ENCODE assay signal across 1 cellular context in genomic region chr18:3863006-3863405, GRCh38.
TF ChIP-seq lines count a peak whose summit lies in the region.

No MANE protein-coding gene starts in this region.

TF ChIP-seq in K562, 482 proteins besides CTCF, POLR2A, EP300 and RAD21 (continued from another document):
- TF ChIP-seq ZFP91 (CRISPR knock-in tag; IDR thresholded peaks at IDR 0.05) (no peak), ZNF398 (CRISPR knock-in tag; IDR thresholded peaks at IDR 0.05) (no peak), U2AF2 (optimal IDR thresholded peaks at IDR 0.05; ENCODE audit: low read depth, low read length) (no peak), FOXJ3 (CRISPR knock-in tag; IDR thresholded peaks at IDR 0.05) (no peak), ZNF23 (CRISPR knock-in tag; IDR thresholded peaks at IDR 0.05) (no peak), STAT5B (CRISPR knock-in tag; IDR thresholded peaks at IDR 0.05) (no peak), HDAC1 (IDR thresholded peaks at IDR 0.05) (no peak), POU5F1 (IDR thresholded peaks at IDR 0.05; ENCODE audit: borderline replicate concordance, low read depth, low read length, partially characterized antibody) (no peak), POLR3G (IDR thresholded peaks at IDR 0.05; ENCODE audit: extremely low read depth, insufficient read length, insufficient replicate concordance) (no peak), TSC22D4 (tag; IDR thresholded peaks at IDR 0.05) (no peak), GABPB2 (CRISPR knock-in tag; conservative IDR thresholded peaks at IDR 0.05) (no peak)
- TF ChIP-seq, protein P1, sequence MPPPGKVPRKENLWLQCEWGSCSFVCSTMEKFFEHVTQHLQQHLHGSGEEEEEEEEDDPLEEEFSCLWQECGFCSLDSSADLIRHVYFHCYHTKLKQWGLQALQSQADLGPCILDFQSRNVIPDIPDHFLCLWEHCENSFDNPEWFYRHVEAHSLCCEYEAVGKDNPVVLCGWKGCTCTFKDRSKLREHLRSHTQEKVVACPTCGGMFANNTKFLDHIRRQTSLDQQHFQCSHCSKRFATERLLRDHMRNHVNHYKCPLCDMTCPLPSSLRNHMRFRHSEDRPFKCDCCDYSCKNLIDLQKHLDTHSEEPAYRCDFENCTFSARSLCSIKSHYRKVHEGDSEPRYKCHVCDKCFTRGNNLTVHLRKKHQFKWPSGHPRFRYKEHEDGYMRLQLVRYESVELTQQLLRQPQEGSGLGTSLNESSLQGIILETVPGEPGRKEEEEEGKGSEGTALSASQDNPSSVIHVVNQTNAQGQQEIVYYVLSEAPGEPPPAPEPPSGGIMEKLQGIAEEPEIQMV (tag; conservative IDR thresholded peaks at IDR 0.05; ENCODE audit: low read depth) = no peak
TF ChIP-seq in K562: peak in this region for 0.
